ENCODE assay signal across 10 cellular contexts in genomic region chr4:86482851-86483490, GRCh38.
DNase-seq lines count a peak whose midpoint lies in the region; ATAC-seq and TF ChIP-seq lines count a peak whose summit lies in the region.
"Had no signal": no experiment of that assay in that cellular context is flagged by ENCODE, and none has a peak within 500 bp of the region (broad histone marks: within the 10 kb centered on the region; RNA-seq: fewer than 3 reads in every experiment).

No MANE protein-coding gene starts in this region.

- CTCF ChIA-PET in GM10248 (lab: Yijun Ruan, JAX): interaction anchor here (1.0 to 10.2 kb wide), 4 partner anchors 8 to 15 kb away, joined by 3 to 112 read pairs (median 4); no protein-coding TSS in a partner anchor

- POLR2A ChIA-PET in GM10248 (lab: Yijun Ruan, JAX): no interaction called here

- H2BK120ac ChIP-seq in mesenchymal stem cell (ENCODE audit: low read depth, low read length): no peak overlapping the region

- H3K27ac Mint-ChIP-seq in brain: peak overlapping the region; percentile 56 to 96 (median 94)

- TF ChIP-seq CTCF in brain (conservative IDR thresholded peaks at IDR 0.05) (peak in 1 of 2 experiments; percentile 44), GM10248 (IDR thresholded peaks at IDR 0.05; ENCODE audit: control extremely low read depth, extremely low read depth, low read depth, missing control alignments) (no peak)

- H3K14ac ChIP-seq in mesenchymal stem cell (ENCODE audit: low read length in 2 of 2): no peak overlapping the region

- TF ChIP-seq POLR2A in erythroblast (IDR thresholded peaks at IDR 0.05; ENCODE audit: low read length): no peak

- H3K27me3 ChIP-seq in mesenchymal stem cell (ENCODE audit: control insufficient read depth in 1 of 2, insufficient read depth in 1 of 2, low read length in 2 of 2): no peaks in the 10 kb centered on the region
- H3K27me3 ChIP-seq: tibial nerve had no signal

- no peak overlapping the region for H2BK12ac ChIP-seq in mesenchymal stem cell (ENCODE audit: low read length in 2 of 2)

- H3K9me3 ChIP-seq in mesenchymal stem cell (ENCODE audit: control insufficient read depth, low read length): no peaks in the 10 kb centered on the region
- H3K9me3 ChIP-seq: tibial nerve had no signal

- H3K4me1 ChIP-seq in mesenchymal stem cell (ENCODE audit: control insufficient read depth, insufficient read depth, low read depth, low read length): no peaks in the 10 kb centered on the region

- peaks cover 3% of the 10 kb centered on the region for H3K4me1 Mint-ChIP-seq in brain

- no peak for ATAC-seq in HG02763 (IDR thresholded peaks at IDR 0.05; ENCODE audit: unreplicated experiment)

- H3K4me3 ChIP-seq in mesenchymal stem cell (ENCODE audit: insufficient read depth in 1 of 2, low read depth in 1 of 2, low read length in 2 of 2): peak overlapping the region in 1 of 2 experiments; percentile 34

- H3K27me3 Mint-ChIP-seq in brain: no peaks in the 10 kb centered on the region

- no peak overlapping the region for H2AFZ ChIP-seq in mesenchymal stem cell (ENCODE audit: low read depth, low read length)

- DNase-seq in ELF-1 (ENCODE audit: low read depth, low spot score) (peak; percentile 79), NCI-H1417 (lab: John Stamatoyannopoulos, UW) (peak; percentile 21 to 86 (median 63)), mesenchymal stem cell (peak; percentile 41), GM10248 (ENCODE audit: extremely low spot score) (no peak), erythroblast (lab: John Stamatoyannopoulos, UW) (no peak)
- DNase-seq in stimulated activated CD4-positive, alpha-beta T cell treated with anti-CD3 and anti-CD28 coated beads, Interleukin-4, amount 100 ng/mL, for 24 hours: no peak
- DNase-seq: NCI-H446 had no signal

- no peaks in the 10 kb centered on the region for H3K9me3 Mint-ChIP-seq in brain

- peak overlapping the region; percentile 18 for H3K9ac ChIP-seq in mesenchymal stem cell (ENCODE audit: low read length)

- 0% methylated on average over 1 of the region's 5 CpGs for WGBS in mesenchymal stem cell

- peak overlapping the region; percentile 35 for H3K27ac ChIP-seq in mesenchymal stem cell (ENCODE audit: low read length, poor library complexity, severe bottlenecking)

- no peak overlapping the region for H2BK15ac ChIP-seq in mesenchymal stem cell (ENCODE audit: low read depth, poor library complexity, severe bottlenecking)

- H3K4me2 ChIP-seq in mesenchymal stem cell (ENCODE audit: low read length, poor library complexity, severe bottlenecking): peak overlapping the region; percentile 43

- H3K36me3 Mint-ChIP-seq in brain: no peaks in the 10 kb centered on the region

- H3K23ac ChIP-seq in mesenchymal stem cell (ENCODE audit: low read length in 2 of 2): no peak overlapping the region

- H3K18ac ChIP-seq in mesenchymal stem cell (ENCODE audit: low read depth in 1 of 2, low read length in 2 of 2): no peak overlapping the region

- peak overlapping the region; percentile 67 to 84 (median 75) for H3K4me3 Mint-ChIP-seq in brain

- H3K36me3 ChIP-seq in mesenchymal stem cell (ENCODE audit: control insufficient read depth in 1 of 2, insufficient read depth in 2 of 2, low read depth in 1 of 2, low read length in 2 of 2): no peaks in the 10 kb centered on the region
- H3K36me3 ChIP-seq: tibial nerve had no signal

- H3K79me1 ChIP-seq in mesenchymal stem cell (replicated peaks; ENCODE audit: low read length, poor library complexity, severe bottlenecking): no peaks in the 10 kb centered on the region

- no peak overlapping the region for H2BK5ac ChIP-seq in mesenchymal stem cell (ENCODE audit: low read depth, low read length, poor library complexity, severe bottlenecking)

- H3K4ac ChIP-seq in mesenchymal stem cell (ENCODE audit: low read depth in 1 of 2, low read length in 2 of 2): no peak overlapping the region

- no peak overlapping the region for H2AK5ac ChIP-seq in mesenchymal stem cell (ENCODE audit: low read length, severe bottlenecking)

- H4K91ac ChIP-seq in mesenchymal stem cell (ENCODE audit: low read length): no peak overlapping the region

- no peak overlapping the region for H4K8ac ChIP-seq in mesenchymal stem cell (ENCODE audit: low read length)

Comparison
In these comparisons a context has a peak if more than half of its experiments do, and no peak if none do; other contexts are left out.
1. DNase-seq: peak in ELF-1 (single experiment), NCI-H1417 (3 of 3) and mesenchymal stem cell (single experiment); none in stimulated activated CD4-positive, alpha-beta T cell treated with anti-CD3 and anti-CD28 coated beads, Interleukin-4, amount 100 ng/mL, for 24 hours (single experiment), GM10248 (single experiment) and erythroblast (0 of 2).